ENCODE assay signal across 22 cellular contexts in genomic region chr11:31821235-31821764, GRCh38. TPM values are rescaled to one million over a fixed set of nuclear protein-coding genes. Genes with fewer than 3 reads are reported as not detected.
"Had no signal": no experiment of that assay in that cellular context is flagged by ENCODE, and none has a peak within 500 bp of the region (broad histone marks: within the 10 kb centered on the region; RNA-seq: fewer than 3 reads in every experiment).

No MANE protein-coding gene starts in this region.

- H3K9me3 ChIP-seq: esophagus muscularis mucosa, gastrocnemius medialis, neutrophil, right atrium auricular region, suprapubic skin, thyroid gland had no signal

- H3K9me3 Mint-ChIP-seq: nephron progenitor cell, type B pancreatic cell had no signal

- H3K4me3 Mint-ChIP-seq: nephron progenitor cell, type B pancreatic cell had no signal

- H3K36me3 ChIP-seq: esophagus muscularis mucosa, gastrocnemius medialis, neutrophil, right atrium auricular region, suprapubic skin, thyroid gland had no signal

- H3K36me3 Mint-ChIP-seq: type B pancreatic cell had no signal

- DNase-seq: cortex of kidney; dorsolateral prefrontal cortex; effector CD8-positive, alpha-beta T cell; gastrocnemius medialis; kidney glomerular epithelial cell; mammary epithelial cell; naive thymus-derived CD4-positive, alpha-beta T cell; small intestine; stimulated activated CD4-positive, alpha-beta T cell treated with anti-CD3 and anti-CD28 coated beads, Interleukin-12 subunit alpha, Interleukin-12 subunit beta, amount 100 ng/mL, for 4 hours; stimulated activated naive CD8-positive, alpha-beta T cell treated with anti-CD3 and anti-CD28 coated beads, Interleukin-15, Interleukin-2, amounts not matched to agents 100 U/mL and 50 U/mL, for 24 hours; thyroid gland had no signal

- FAIRE-seq: small intestine, urothelium cell line had no signal

- H3K27ac ChIP-seq: dorsolateral prefrontal cortex, epithelial cell of prostate, esophagus muscularis mucosa, gastrocnemius medialis, neutrophil, right atrium auricular region, suprapubic skin, thyroid gland had no signal

- H3K27ac Mint-ChIP-seq: naive thymus-derived CD4-positive, alpha-beta T cell; nephron progenitor cell; type B pancreatic cell had no signal

- ATAC-seq: gastrocnemius medialis; left lobe of liver; naive thymus-derived CD4-positive, alpha-beta T cell; stimulated activated naive CD8-positive, alpha-beta T cell treated with anti-CD3 and anti-CD28 coated beads, Interleukin-15, Interleukin-2, amounts not matched to agents 100 U/mL and 50 U/mL, for 24 hours had no signal

- H3K4me3 ChIP-seq: dorsolateral prefrontal cortex, esophagus muscularis mucosa, right atrium auricular region, suprapubic skin, thyroid gland had no signal

RNA-seq across cellular contexts. Expression of gene PAX6, which starts 10.2 kb away (rescaled TPM):
- total RNA-seq: fibroblast of villous mesenchyme; gastrocnemius medialis; left lobe of liver; naive thymus-derived CD4-positive, alpha-beta T cell; osteocyte; right atrium auricular region; thyroid gland had no signal
- polyA plus RNA-seq: mammary epithelial cell; naive thymus-derived CD4-positive, alpha-beta T cell had no signal
